ENCODE assay signal across 8 cellular contexts in genomic region chr6:27078734-27079357, GRCh38.
A peak's percentile ranks its signal among the peaks of the same experiment; 100 is the strongest.
DNase-seq lines count a peak whose midpoint lies in the region; ATAC-seq and TF ChIP-seq lines count a peak whose summit lies in the region.

No MANE protein-coding gene starts in this region.

- H3K4me1 Mint-ChIP-seq in CD14-positive monocyte (peaks cover 5% of the 10 kb centered on the region), naive B cell (peaks cover 3 to 6% (median 5%) of the 10 kb centered on the region in 3 donors)

- peak; percentile 59 for TF ChIP-seq CTCF in CD14-positive monocyte (IDR thresholded peaks at IDR 0.05)
- TF ChIP-seq CTCF in upper lobe of right lung (IDR thresholded peaks at IDR 0.05), result peak; percentile 72

- H3K4me3 Mint-ChIP-seq in CD14-positive monocyte (peak overlapping the region in 1 of 2 donors; percentile 75), naive B cell (peak overlapping the region; percentile 4 to 75 (median 53))

- 2 to 4% methylated on average over 9 of the region's 9 CpGs for WGBS in esophagus, 2 donors

- intact Hi-C loops in CD14-positive monocyte (cut with micrococcal nuclease), result loop anchor here in 1 of 2 donors (5.0 kb wide), 1 partner anchor 472 kb away; no protein-coding TSS in a partner anchor
- intact Hi-C loops in upper lobe of right lung (cut with DNase I), result no loop called here

- H3K4me1 ChIP-seq in esophagus (ENCODE audit: control insufficient read depth in 2 of 2, insufficient read depth in 2 of 2, low read length in 1 of 2) (no peaks in the 10 kb centered on the region), upper lobe of right lung (no peaks in the 10 kb centered on the region)

- H3K9me3 Mint-ChIP-seq in CD14-positive monocyte (no peaks in the 10 kb centered on the region), naive B cell (no peaks in the 10 kb centered on the region)

- peak; percentile 89 for ATAC-seq in GM19023 (IDR thresholded peaks at IDR 0.05; ENCODE audit: unreplicated experiment)
- ATAC-seq in HG03460 (IDR thresholded peaks at IDR 0.05; ENCODE audit: unreplicated experiment), result peak; percentile 76
- peak; percentile 64 to 68 for ATAC-seq in naive B cell (ENCODE audit: low read depth in 2 of 2)
- ATAC-seq in upper lobe of right lung, result peak; percentile 92

- no peak overlapping the region for H3K27ac ChIP-seq in esophagus (ENCODE audit: low read depth in 2 of 2, low read length in 1 of 2)
- H3K27ac ChIP-seq in upper lobe of right lung, result no peak overlapping the region

- H3K27me3 Mint-ChIP-seq in CD14-positive monocyte (ENCODE audit: low read depth in 3 of 3) (peaks cover 30 to 39% (median 33%) of the 10 kb centered on the region in 3 donors), naive B cell (peaks cover 62 to 80% (median 79%) of the 10 kb centered on the region in 3 donors)

- H3K9me3 ChIP-seq in esophagus (ENCODE audit: control insufficient read depth in 2 of 2, insufficient read depth in 1 of 2, low read depth in 1 of 2, low read length in 1 of 2) (no peaks in the 10 kb centered on the region), upper lobe of right lung (no peaks in the 10 kb centered on the region)

- H3K36me3 Mint-ChIP-seq in CD14-positive monocyte, result no peaks in the 10 kb centered on the region
- H3K36me3 Mint-ChIP-seq in naive B cell, result no peaks in the 10 kb centered on the region

- H3K27ac Mint-ChIP-seq in CD14-positive monocyte, result no peak overlapping the region
- no peak overlapping the region for H3K27ac Mint-ChIP-seq in naive B cell

- peak overlapping the region; percentile 11 to 27 for H3K4me3 ChIP-seq in esophagus (ENCODE audit: low read depth in 1 of 2, low read length in 2 of 2)
- H3K4me3 ChIP-seq in upper lobe of right lung, result peak overlapping the region; percentile 35

- DNase-seq in CD14-positive monocyte (ENCODE audit: low spot score) (no peak), NCI-H748 (lab: John Stamatoyannopoulos, UW; ENCODE audit: unreplicated experiment) (peak; percentile 94), naive B cell (peak; percentile 37), upper lobe of right lung (peak; percentile 66)
- peak; percentile 20 for DNase-seq in activated CD8-positive, alpha-beta memory T cell treated with anti-CD3 and anti-CD28 coated beads, Interleukin-2, amount 50 U/mL, for 4 hours

- H3K27me3 ChIP-seq in esophagus (ENCODE audit: control insufficient read depth in 1 of 2, insufficient read depth in 2 of 2, low read length in 2 of 2) (no peaks in the 10 kb centered on the region), upper lobe of right lung (peaks cover 26% of the 10 kb centered on the region)

- H3K36me3 ChIP-seq in esophagus (ENCODE audit: control insufficient read depth in 2 of 2, insufficient read depth in 2 of 2, low read length in 1 of 2) (no peaks in the 10 kb centered on the region), upper lobe of right lung (no peaks in the 10 kb centered on the region)
